Comparison of ENCODE assay signal across 8 cellular contexts in genomic region chr22:19430890-19431541, GRCh38. TPM values are rescaled to one million over a fixed set of nuclear protein-coding genes. Genes with fewer than 3 reads are reported as not detected.
DNase-seq lines count a peak whose midpoint lies in the region; ATAC-seq, FAIRE-seq and TF ChIP-seq lines count a peak whose summit lies in the region.

No MANE protein-coding gene starts in this region.

- H3K79me2 ChIP-seq in OCI-LY1 (ENCODE audit: insufficient read depth, low read length) (peaks cover 51% of the 10 kb centered on the region), keratinocyte (ENCODE audit: control insufficient read depth, insufficient read depth, low read length) (peaks cover 51% of the 10 kb centered on the region)

- no peak for TF ChIP-seq POLR2A in body of pancreas (IDR thresholded peaks at IDR 0.05)

- peak overlapping the region; percentile 90 for H3K9ac ChIP-seq in OCI-LY1 (ENCODE audit: low read length)
- H3K9ac ChIP-seq in keratinocyte (ENCODE audit: control insufficient read depth, extremely low read depth, insufficient read depth, low read length), result peak overlapping the region; percentile 88

- peaks cover 2% of the 10 kb centered on the region for H3K9me1 ChIP-seq in keratinocyte (ENCODE audit: control insufficient read depth, extremely low read depth, insufficient read depth, low read length)

- no peaks in the 10 kb centered on the region for H3K9me3 Mint-ChIP-seq in CD4-positive, alpha-beta T cell
- H3K9me3 Mint-ChIP-seq in stimulated activated memory B cell treated with anti-CD40 and anti-IgM and Interleukin-4, amounts not matched to agents 10 μg/mL and 1 μg/mL and 100 μg/mL, for 72 hours, result no peaks in the 10 kb centered on the region

- H3K4me3 ChIP-seq in OCI-LY1 (ENCODE audit: low read depth, low read length, poor library complexity, severe bottlenecking) (peak overlapping the region; percentile 93), body of pancreas (peak overlapping the region; percentile 66 to 87), keratinocyte (ENCODE audit: control insufficient read depth in 2 of 3, extremely low read depth in 1 of 3, insufficient read depth in 2 of 3, low read depth in 1 of 3, low read length in 3 of 3) (peak overlapping the region; percentile 92 to 96 (median 95))

- no peak for ATAC-seq in CD4-positive, alpha-beta T cell (ENCODE audit: poor library complexity)
- ATAC-seq in GM21423 (IDR thresholded peaks at IDR 0.05; ENCODE audit: unreplicated experiment), result peak; percentile 5
- ATAC-seq in body of pancreas, result no peak
- no peak for ATAC-seq in stimulated activated memory B cell treated with anti-CD40 and anti-IgM and Interleukin-4, amounts not matched to agents 10 μg/mL and 1 μg/mL and 100 μg/mL, for 72 hours
- ATAC-seq in GM18517 (IDR thresholded peaks at IDR 0.05; ENCODE audit: unreplicated experiment), result no peak

- H2AFZ ChIP-seq in OCI-LY1 (ENCODE audit: low read length) (no peak overlapping the region), keratinocyte (ENCODE audit: control insufficient read depth, low read length) (no peak overlapping the region)

- FAIRE-seq in keratinocyte (lab: Jason Lieb, UNC), result no peak

- 0 to 1% methylated on average over 7 to 53 of the region's 53 CpGs for WGBS in body of pancreas, 2 donors

- H4K20me1 ChIP-seq in OCI-LY1 (ENCODE audit: insufficient read depth, low read length), result no peaks in the 10 kb centered on the region
- peaks cover 20% of the 10 kb centered on the region for H4K20me1 ChIP-seq in keratinocyte (ENCODE audit: control insufficient read depth, extremely low read depth, insufficient read depth, low read length)

- DNase-seq in CD4-positive, alpha-beta T cell, result peak in 3 of 10 experiments; percentile 4 to 42 (median 4)
- DNase-seq in body of pancreas (peak; percentile 43 to 66 (median 56)), keratinocyte (ENCODE audit: low read depth, low spot score) (no peak), occipital lobe (lab: John Stamatoyannopoulos, UW) (no peak)

- peaks cover 38% of the 10 kb centered on the region for H3K36me3 Mint-ChIP-seq in CD4-positive, alpha-beta T cell (ENCODE audit: low read depth)
- peaks cover 14% of the 10 kb centered on the region for H3K36me3 Mint-ChIP-seq in stimulated activated memory B cell treated with anti-CD40 and anti-IgM and Interleukin-4, amounts not matched to agents 10 μg/mL and 1 μg/mL and 100 μg/mL, for 72 hours

- no peaks in the 10 kb centered on the region for H3K9me2 ChIP-seq in OCI-LY1 (ENCODE audit: low read depth, low read length)

- peaks cover 42% of the 10 kb centered on the region for H3K4me1 ChIP-seq in OCI-LY1 (ENCODE audit: insufficient read depth, low read length, severe bottlenecking)
- H3K4me1 ChIP-seq in body of pancreas, result peaks cover 27% of the 10 kb centered on the region
- H3K4me1 ChIP-seq in keratinocyte (ENCODE audit: control insufficient read depth, extremely low read depth, insufficient read depth, low read length), result peaks cover 25% of the 10 kb centered on the region

- no peaks in the 10 kb centered on the region for H3K27me3 Mint-ChIP-seq in CD4-positive, alpha-beta T cell
- H3K27me3 Mint-ChIP-seq in stimulated activated memory B cell treated with anti-CD40 and anti-IgM and Interleukin-4, amounts not matched to agents 10 μg/mL and 1 μg/mL and 100 μg/mL, for 72 hours, result no peaks in the 10 kb centered on the region

- POLR2A ChIA-PET in CD4-positive, alpha-beta T cell (lab: Charles Lee), result interaction anchor here (1.0 to 5.7 kb wide), 13 partner anchors 8 to 963 kb away, joined by 3 to 94 read pairs (median 8); partner anchors contain the start of genes C22orf39, CDC45, CLTCL1 and DGCR2

- peaks cover 61% of the 10 kb centered on the region for H3K4me1 Mint-ChIP-seq in CD4-positive, alpha-beta T cell (ENCODE audit: low read depth)
- peaks cover 71% of the 10 kb centered on the region for H3K4me1 Mint-ChIP-seq in stimulated activated memory B cell treated with anti-CD40 and anti-IgM and Interleukin-4, amounts not matched to agents 10 μg/mL and 1 μg/mL and 100 μg/mL, for 72 hours

- no peaks in the 10 kb centered on the region for H3K27me3 ChIP-seq in CD4-positive, alpha-beta T cell (ENCODE audit: control insufficient read depth, insufficient read depth, low read length)
- H3K27me3 ChIP-seq in OCI-LY1 (ENCODE audit: insufficient read depth, low read length) (no peaks in the 10 kb centered on the region), body of pancreas (no peaks in the 10 kb centered on the region), keratinocyte (ENCODE audit: control insufficient read depth, extremely low read depth, insufficient read depth, low read length) (no peaks in the 10 kb centered on the region)

- H3F3A ChIP-seq in OCI-LY1 (ENCODE audit: insufficient read depth, low read length), result no peaks in the 10 kb centered on the region

- CTCF ChIA-PET in CD4-positive, alpha-beta T cell (lab: Charles Lee), result interaction anchor here (0.8 kb wide), 1 partner anchor 16 kb away, joined by 3 read pairs; the partner anchor contains the start of gene C22orf39

- dilution Hi-C loops in keratinocyte (cut with MboI; ENCODE audit: extremely low pct_ligation_motif_present, low sequenced_read_pairs), result no loop called here

- peak overlapping the region; percentile 95 for H3K27ac Mint-ChIP-seq in CD4-positive, alpha-beta T cell
- peak overlapping the region; percentile 97 for H3K27ac Mint-ChIP-seq in stimulated activated memory B cell treated with anti-CD40 and anti-IgM and Interleukin-4, amounts not matched to agents 10 μg/mL and 1 μg/mL and 100 μg/mL, for 72 hours

- intact Hi-C loops in CD4-positive, alpha-beta T cell (cut with DNase I, micrococcal nuclease), result loop anchor here (5.0 kb wide), 2 partner anchors 46 to 139 kb away; partner anchors contain the start of genes CDC45 (in 1 of the 2), CLTCL1 (in 1 of the 2) and UFD1 (in 1 of the 2)
- intact Hi-C loops in body of pancreas (cut with DNase I), result no loop called here

- no peaks in the 10 kb centered on the region for H3K9me3 ChIP-seq in CD4-positive, alpha-beta T cell (ENCODE audit: control insufficient read depth, low read length)
- H3K9me3 ChIP-seq in OCI-LY1 (ENCODE audit: low read length) (no peaks in the 10 kb centered on the region), body of pancreas (no peaks in the 10 kb centered on the region), keratinocyte (ENCODE audit: control insufficient read depth, low read depth, low read length) (no peaks in the 10 kb centered on the region)

- TF ChIP-seq CTCF in CD4-positive, alpha-beta T cell (IDR thresholded peaks at IDR 0.05), result no peak
- peak; percentile 20; the same call in 1 of the 2 replicates for TF ChIP-seq CTCF in OCI-LY1 (IDR thresholded peaks at IDR 0.05; ENCODE audit: low read length)
- TF ChIP-seq CTCF in body of pancreas (IDR thresholded peaks at IDR 0.05), result peak in 1 of 7 experiments; percentile 7
- TF ChIP-seq CTCF in keratinocyte (optimal IDR thresholded peaks at IDR 0.05 in 1 of 3, IDR thresholded peaks at IDR 0.05 in 1 of 3, conservative IDR thresholded peaks at IDR 0.05 in 1 of 3; ENCODE audit: extremely low read depth in 1 of 3, insufficient read depth in 2 of 3, low read length in 3 of 3), result peak in 1 of 3 experiments; percentile 13

- peak overlapping the region; percentile 86 for H3K4me2 ChIP-seq in OCI-LY1 (ENCODE audit: low read length)
- H3K4me2 ChIP-seq in keratinocyte (ENCODE audit: control insufficient read depth, extremely low read depth, insufficient read depth, low read depth, low read length), result peak overlapping the region; percentile 96

- H3K27ac ChIP-seq in CD4-positive, alpha-beta T cell (ENCODE audit: low read depth, low read length), result peak overlapping the region; percentile 60
- peak overlapping the region; percentile 63 for H3K27ac ChIP-seq in OCI-LY1 (ENCODE audit: low read depth, low read length, poor library complexity, severe bottlenecking)
- H3K27ac ChIP-seq in body of pancreas, result peak overlapping the region; percentile 58 to 97 (median 76)
- peak overlapping the region; percentile 69 for H3K27ac ChIP-seq in keratinocyte (ENCODE audit: control insufficient read depth, insufficient read depth, low read length)

- H3K4me3 Mint-ChIP-seq in CD4-positive, alpha-beta T cell, result peak overlapping the region; percentile 97
- peak overlapping the region; percentile 96 for H3K4me3 Mint-ChIP-seq in stimulated activated memory B cell treated with anti-CD40 and anti-IgM and Interleukin-4, amounts not matched to agents 10 μg/mL and 1 μg/mL and 100 μg/mL, for 72 hours

- H3K36me3 ChIP-seq in OCI-LY1 (ENCODE audit: insufficient read depth, low read length), result peaks cover 27% of the 10 kb centered on the region
- peaks cover 0 to 5% of the 10 kb centered on the region in 2 donors for H3K36me3 ChIP-seq in body of pancreas (replicated peaks in 1 of 2; ENCODE audit: insufficient read depth in 1 of 2, low read depth in 2 of 2)
- H3K36me3 ChIP-seq in keratinocyte (ENCODE audit: control insufficient read depth in 2 of 2, extremely low read depth in 1 of 2, insufficient read depth in 2 of 2, low read length in 2 of 2), result peaks cover 4 to 26% of the 10 kb centered on the region in 2 experiments

RNA-seq across cellular contexts. Expression of gene HIRA, which starts 0.5 kb away (rescaled TPM):
- 10 to 100 TPM; 15.2 to 15.5 TPM for total RNA-seq in CD4-positive, alpha-beta T cell
- total RNA-seq in body of pancreas (10 to 100 TPM; 10.6 to 12.9 TPM), occipital lobe (24.5 TPM)
- 16.1 to 25.5 TPM (median 16.7 TPM) in 3 replicates for polyA plus RNA-seq in keratinocyte
- polyA plus RNA-seq in keratinocyte (2011; ENCODE audit: low read depth), result 3.6 TPM
- polyA plus RNA-seq in keratinocyte (2011; cell fraction: cytosol; rRNA removed), result 17.6 and 21.9 TPM in 2 replicates
- 22.3 and 25.2 TPM in 2 replicates for polyA plus RNA-seq in keratinocyte (2011; cell fraction: nucleus; rRNA removed)
- 9.7 and 22.8 TPM in 2 replicates for polyA plus RNA-seq in keratinocyte (2012; ENCODE audit: low replicate concordance)
- polyA minus RNA-seq in keratinocyte, result 20.6 to 44.9 TPM (median 25.0 TPM) in 3 replicates
- polyA minus RNA-seq in keratinocyte (2011; cell fraction: cytosol; rRNA and poly(A)+ RNA removed), result 19.4 TPM
- 13.0 and 19.4 TPM in 2 replicates for polyA minus RNA-seq in keratinocyte (2011; cell fraction: nucleus; rRNA and poly(A)+ RNA removed)

RNA-seq across cellular contexts. Expression of gene MRPL40, which starts 1.3 kb away (rescaled TPM):
- total RNA-seq in CD4-positive, alpha-beta T cell, result 10 to 100 TPM; 10.7 to 11.3 TPM
- total RNA-seq in body of pancreas (10 to 100 TPM in 1 of 2 donors, 1 to 10 TPM in 1; 4.0 to 13.5 TPM), occipital lobe (10.0 TPM)
- polyA plus RNA-seq in keratinocyte, result 37.7 to 48.8 TPM (median 46.3 TPM) in 3 replicates
- polyA plus RNA-seq in keratinocyte (2011; ENCODE audit: low read depth), result 24.1 TPM
- 38.2 and 57.6 TPM in 2 replicates for polyA plus RNA-seq in keratinocyte (2011; cell fraction: cytosol; rRNA removed)
- polyA plus RNA-seq in keratinocyte (2011; cell fraction: nucleus; rRNA removed), result 16.1 and 17.9 TPM in 2 replicates
- polyA plus RNA-seq in keratinocyte (2012; ENCODE audit: low replicate concordance), result 31.2 and 46.6 TPM in 2 replicates
- 8.9 to 14.4 TPM (median 12.8 TPM) in 3 replicates for polyA minus RNA-seq in keratinocyte
- 14.6 TPM for polyA minus RNA-seq in keratinocyte (2011; cell fraction: cytosol; rRNA and poly(A)+ RNA removed)
- polyA minus RNA-seq in keratinocyte (2011; cell fraction: nucleus; rRNA and poly(A)+ RNA removed), result 2.6 and 4.3 TPM in 2 replicates

RNA-seq across cellular contexts. Expression of gene C22orf39, which starts 16.5 kb away (rescaled TPM):
- total RNA-seq in CD4-positive, alpha-beta T cell, result 10 to 100 TPM; 30.2 to 32.6 TPM
- 10 to 100 TPM; 36.1 to 49.8 TPM for total RNA-seq in body of pancreas
- polyA plus RNA-seq in keratinocyte, result 9.1 to 13.8 TPM (median 12.3 TPM) in 3 replicates
- 9.9 TPM for polyA plus RNA-seq in keratinocyte (2011; ENCODE audit: low read depth)
- 11.2 and 12.8 TPM in 2 replicates for polyA plus RNA-seq in keratinocyte (2011; cell fraction: cytosol; rRNA removed)
- polyA plus RNA-seq in keratinocyte (2011; cell fraction: nucleus; rRNA removed), result 7.6 and 8.0 TPM in 2 replicates
- polyA plus RNA-seq in keratinocyte (2012; ENCODE audit: low replicate concordance), result 11.6 and 13.7 TPM in 2 replicates
- 11.9 to 21.6 TPM (median 17.3 TPM) in 3 replicates for polyA minus RNA-seq in keratinocyte
- polyA minus RNA-seq in keratinocyte (2011; cell fraction: cytosol; rRNA and poly(A)+ RNA removed), result 12.9 TPM
- polyA minus RNA-seq in keratinocyte (2011; cell fraction: nucleus; rRNA and poly(A)+ RNA removed), result 2.1 and 5.8 TPM in 2 replicates
- total RNA-seq in occipital lobe, result 31.8 TPM

RNA-seq across cellular contexts. Expression of gene UFD1, which starts 48.0 kb away (rescaled TPM):
- total RNA-seq in CD4-positive, alpha-beta T cell, result 10 to 100 TPM; 68.5 to 77.4 TPM
- total RNA-seq in body of pancreas, result 10 to 100 TPM; 13.2 to 27.2 TPM
- polyA plus RNA-seq in keratinocyte, result 145 to 156 TPM (median 150 TPM) in 3 replicates
- polyA plus RNA-seq in keratinocyte (2011; ENCODE audit: low read depth), result 69.9 TPM
- 145 and 168 TPM in 2 replicates for polyA plus RNA-seq in keratinocyte (2011; cell fraction: cytosol; rRNA removed)
- 114 and 120 TPM in 2 replicates for polyA plus RNA-seq in keratinocyte (2011; cell fraction: nucleus; rRNA removed)
- 101 and 103 TPM in 2 replicates for polyA plus RNA-seq in keratinocyte (2012; ENCODE audit: low replicate concordance)
- 134 to 151 TPM (median 143 TPM) in 3 replicates for polyA minus RNA-seq in keratinocyte
- polyA minus RNA-seq in keratinocyte (2011; cell fraction: cytosol; rRNA and poly(A)+ RNA removed), result 51.8 TPM
- 23.7 and 46.4 TPM in 2 replicates for polyA minus RNA-seq in keratinocyte (2011; cell fraction: nucleus; rRNA and poly(A)+ RNA removed)
- 22.3 TPM for total RNA-seq in occipital lobe

RNA-seq across cellular contexts. Expression of gene CDC45, which starts 48.7 kb away (rescaled TPM):
- total RNA-seq in CD4-positive, alpha-beta T cell, result under 1 TPM; 0.75 to 0.82 TPM
- total RNA-seq in body of pancreas (not detected), occipital lobe (1.4 TPM)
- polyA plus RNA-seq in keratinocyte, result 5.2 to 22.7 TPM (median 14.3 TPM) in 3 replicates
- polyA plus RNA-seq in keratinocyte (2011; ENCODE audit: low read depth), result 0.59 TPM
- 3.8 and 6.5 TPM in 2 replicates for polyA plus RNA-seq in keratinocyte (2011; cell fraction: cytosol; rRNA removed)
- 6.4 and 7.9 TPM in 2 replicates for polyA plus RNA-seq in keratinocyte (2011; cell fraction: nucleus; rRNA removed)
- 0.31 and 12.5 TPM in 2 replicates for polyA plus RNA-seq in keratinocyte (2012; ENCODE audit: low replicate concordance)
- polyA minus RNA-seq in keratinocyte, result 2.7 to 15.9 TPM (median 13.2 TPM) in 3 replicates
- polyA minus RNA-seq in keratinocyte (2011; cell fraction: cytosol; rRNA and poly(A)+ RNA removed), result 3.6 TPM
- 1.5 and 2.4 TPM in 2 replicates for polyA minus RNA-seq in keratinocyte (2011; cell fraction: nucleus; rRNA and poly(A)+ RNA removed)

Comparison
In these comparisons a context has a peak if more than half of its experiments do, and no peak if none do; other contexts are left out.
1. DNase-seq: peak in body of pancreas (4 of 4); none in keratinocyte (single experiment) and occipital lobe (single experiment).
2. Peak in every context shown above with its lines, with median percentiles within 50 percentile points of each other: H3K27ac ChIP-seq and H3K4me3 ChIP-seq.